In the genomic region with DNA sequence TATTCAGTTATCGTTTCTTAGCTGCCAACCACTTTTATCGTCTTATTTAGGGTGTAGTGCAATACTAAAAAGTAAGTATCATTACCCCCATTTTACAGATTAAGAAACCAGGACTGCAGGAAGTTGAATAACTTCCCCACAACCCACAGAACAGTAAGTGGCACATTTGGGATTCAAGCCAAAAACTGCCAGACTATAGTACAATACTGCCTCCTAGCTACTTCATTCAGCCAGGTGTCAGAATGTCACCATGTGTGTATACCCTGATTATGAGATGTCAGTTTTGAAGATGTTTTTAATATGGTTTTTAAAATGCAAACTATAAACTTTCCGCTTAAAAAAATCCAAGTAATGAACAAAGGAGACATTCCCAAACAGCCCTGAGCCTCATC, we compare ENCODE assay signal across 8 cellular contexts.
DNase-seq lines count a peak whose midpoint lies in the region; ATAC-seq and TF ChIP-seq lines count a peak whose summit lies in the region.

No MANE protein-coding gene starts in this region.

- peaks cover 12% of the 10 kb centered on the region for H3K27me3 Mint-ChIP-seq in activated naive CD4-positive, alpha-beta T cell treated with anti-CD3 and anti-CD28 coated beads, Interleukin-2, amount 10 ng/mL, durations not matched to agents 7 days and 5 days

- H3K9me3 ChIP-seq in body of pancreas = no peaks in the 10 kb centered on the region
- H3K9me3 ChIP-seq in left lung = peaks cover 0 to 11% of the 10 kb centered on the region in 2 donors

- peaks cover 8% of the 10 kb centered on the region for H3K4me1 Mint-ChIP-seq in activated naive CD4-positive, alpha-beta T cell treated with anti-CD3 and anti-CD28 coated beads, Interleukin-2, amount 10 ng/mL, durations not matched to agents 7 days and 5 days

- H3K9me3 Mint-ChIP-seq in activated naive CD4-positive, alpha-beta T cell treated with anti-CD3 and anti-CD28 coated beads, Interleukin-2, amount 10 ng/mL, durations not matched to agents 7 days and 5 days = no peaks in the 10 kb centered on the region

- no peak overlapping the region for H3K4me3 Mint-ChIP-seq in activated naive CD4-positive, alpha-beta T cell treated with anti-CD3 and anti-CD28 coated beads, Interleukin-2, amount 10 ng/mL, durations not matched to agents 7 days and 5 days

- H3K36me3 ChIP-seq in body of pancreas (replicated peaks in 1 of 2; ENCODE audit: insufficient read depth in 1 of 2, low read depth in 2 of 2) (no peaks in the 10 kb centered on the region), left lung (no peaks in the 10 kb centered on the region)

- WGBS in body of pancreas, 2 donors = 62 to 63% methylated on average over 3 of the region's 3 CpGs

- TF ChIP-seq CTCF in body of pancreas (IDR thresholded peaks at IDR 0.05) (peak in 6 of 7 experiments; percentile 19 to 62 (median 48)), left lung (IDR thresholded peaks at IDR 0.05) (peak; percentile 5 to 47)

- H3K27ac Mint-ChIP-seq in activated naive CD4-positive, alpha-beta T cell treated with anti-CD3 and anti-CD28 coated beads, Interleukin-2, amount 10 ng/mL, durations not matched to agents 7 days and 5 days = no peak overlapping the region

- ATAC-seq in body of pancreas = peak; percentile 55
- peak; percentile 88 for ATAC-seq in left lung
- no peak for ATAC-seq in HG02884 (IDR thresholded peaks at IDR 0.05; ENCODE audit: unreplicated experiment)
- no peak for ATAC-seq in GM21381 (IDR thresholded peaks at IDR 0.05; ENCODE audit: unreplicated experiment)
- ATAC-seq in GM19455 (IDR thresholded peaks at IDR 0.05; ENCODE audit: unreplicated experiment) = no peak

- H3K27ac ChIP-seq in body of pancreas (no peak overlapping the region), left lung (peak overlapping the region in 1 of 2 donors; percentile 76)

- H3K36me3 Mint-ChIP-seq in activated naive CD4-positive, alpha-beta T cell treated with anti-CD3 and anti-CD28 coated beads, Interleukin-2, amount 10 ng/mL, durations not matched to agents 7 days and 5 days = no peaks in the 10 kb centered on the region

- intact Hi-C loops in body of pancreas (cut with DNase I) = no loop called here
- intact Hi-C loops in left lung (cut with DNase I) = no loop called here

- CTCF ChIA-PET in activated naive CD4-positive, alpha-beta T cell treated with anti-CD3 and anti-CD28 coated beads, Interleukin-2, amount 10 ng/mL, durations not matched to agents 7 days and 5 days (lab: Charles Lee) = interaction anchor here (1.0 to 4.7 kb wide), 9 partner anchors 15 to 271 kb away, joined by 3 to 37 read pairs (median 4); no protein-coding TSS in a partner anchor

- peak; percentile 33 for DNase-seq in activated naive CD4-positive, alpha-beta T cell treated with anti-CD3 and anti-CD28 coated beads, Interleukin-2, amount 10 ng/mL, durations not matched to agents 7 days and 5 days
- DNase-seq in activated naive CD4-positive, alpha-beta T cell treated with anti-CD3 and anti-CD28 coated beads, Interleukin-2, amount 50 U/mL, for 16 hours = no peak
- DNase-seq in NCI-H1694 treated with DMSO at 0.1 percent for 48 hours (lab: John Stamatoyannopoulos, UW) (peak; percentile 32), body of pancreas (peak; percentile 18 to 62 (median 26)), left lung (no peak)

- H3K4me1 ChIP-seq in body of pancreas (peaks cover 6% of the 10 kb centered on the region), left lung (peaks cover 0 to 18% of the 10 kb centered on the region in 2 donors)

- H3K27me3 ChIP-seq in body of pancreas = no peaks in the 10 kb centered on the region
- peaks cover 7 to 18% of the 10 kb centered on the region in 2 donors for H3K27me3 ChIP-seq in left lung

- H3K4me3 ChIP-seq in body of pancreas = no peak overlapping the region
- H3K4me3 ChIP-seq in left lung = no peak overlapping the region

- TF ChIP-seq POLR2A in body of pancreas (IDR thresholded peaks at IDR 0.05) = no peak

Comparison
In these comparisons a context has a peak if more than half of its experiments do, and no peak if none do; other contexts are left out.
1. DNase-seq: peak in activated naive CD4-positive, alpha-beta T cell treated with anti-CD3 and anti-CD28 coated beads, Interleukin-2, amount 10 ng/mL, durations not matched to agents 7 days and 5 days (single experiment), NCI-H1694 treated with DMSO at 0.1 percent for 48 hours (single experiment) and body of pancreas (4 of 4); none in activated naive CD4-positive, alpha-beta T cell treated with anti-CD3 and anti-CD28 coated beads, Interleukin-2, amount 50 U/mL, for 16 hours (single experiment) and left lung (0 of 2).
2. ATAC-seq: peak in body of pancreas (single experiment) and left lung (single experiment); none in HG02884 (single experiment), GM21381 (single experiment) and GM19455 (single experiment).